Comparison of ENCODE assay signal across 8 cellular contexts in the genomic region with DNA sequence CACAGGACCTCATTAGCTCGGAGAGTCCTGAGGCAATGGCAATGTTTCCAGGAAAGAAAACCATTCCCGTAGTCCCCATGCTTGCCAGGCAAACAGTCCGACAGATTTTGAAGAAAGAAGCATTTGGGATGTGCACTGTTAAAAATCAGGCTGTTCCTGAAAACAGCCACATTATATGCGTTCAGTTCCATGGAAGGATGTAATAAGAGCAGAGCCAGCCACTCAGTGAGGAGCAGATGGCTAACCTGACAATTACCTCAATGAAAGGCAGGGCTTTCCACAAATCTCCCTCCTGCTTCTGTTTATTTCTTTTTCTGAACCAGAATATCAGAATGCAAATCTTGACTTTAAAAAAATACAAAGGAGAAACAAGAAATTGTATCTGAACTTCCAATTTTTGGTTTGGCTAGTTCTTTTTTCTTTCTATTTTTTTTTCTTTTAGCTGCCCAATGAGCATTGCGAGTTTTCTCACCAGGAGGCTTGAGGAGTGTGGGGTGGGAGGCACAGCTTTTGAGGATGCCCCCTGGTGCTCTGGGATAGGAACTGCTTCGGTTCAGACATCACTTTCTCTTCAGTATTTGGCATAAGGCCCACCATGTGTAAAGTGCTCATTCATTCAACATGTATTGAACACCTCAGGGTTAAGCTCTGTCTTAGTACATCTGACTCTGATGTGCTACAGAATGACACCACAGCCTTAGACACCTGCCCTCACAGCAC.
DNase-seq lines count a peak whose midpoint lies in the region; ATAC-seq and TF ChIP-seq lines count a peak whose summit lies in the region.

No MANE protein-coding gene starts in this region.

- TF ChIP-seq CTCF in GM10266 (IDR thresholded peaks at IDR 0.05; ENCODE audit: control insufficient read depth, insufficient read depth, low read depth, missing control alignments): peak; percentile 59

- intact Hi-C loops in Right ventricle myocardium superior (cut with DNase I): no loop called here

- ATAC-seq in GM21723 (IDR thresholded peaks at IDR 0.05; ENCODE audit: unreplicated experiment): peak; percentile 93
- ATAC-seq in Right ventricle myocardium superior (ENCODE audit: poor library complexity): peak; percentile 54

- peak; percentile 70 for DNase-seq in GM10266 (ENCODE audit: extremely low spot score)
- peak; percentile 61 for DNase-seq in HuH-7.5 (ENCODE audit: low spot score)
- peak; percentile 68 for DNase-seq in RPMI7951 (ENCODE audit: low read depth)
- peak; percentile 78 for DNase-seq in activated effector memory CD4-positive, alpha-beta T cell treated with anti-CD3 and anti-CD28 coated beads, Interleukin-2, amount 50 U/mL, for 16 hours
- no peak for DNase-seq in Right ventricle myocardium superior
- peak; percentile 68 for DNase-seq in stimulated activated CD4-positive, alpha-beta T cell treated with anti-CD3 and anti-CD28 coated beads, Interleukin-15, amount 100 ng/mL, for 24 hours
- no peak for DNase-seq in superior temporal gyrus (ENCODE audit: extremely low spot score)

Comparison
In these comparisons a context has a peak if more than half of its experiments do, and no peak if none do; other contexts are left out.
1. DNase-seq: peak in GM10266 (single experiment), HuH-7.5 (single experiment), RPMI7951 (single experiment), activated effector memory CD4-positive, alpha-beta T cell treated with anti-CD3 and anti-CD28 coated beads, Interleukin-2, amount 50 U/mL, for 16 hours (single experiment) and stimulated activated CD4-positive, alpha-beta T cell treated with anti-CD3 and anti-CD28 coated beads, Interleukin-15, amount 100 ng/mL, for 24 hours (single experiment); none in Right ventricle myocardium superior (single experiment) and superior temporal gyrus (single experiment).